7 cellular contexts compared by ENCODE assay signal in the genomic region with DNA sequence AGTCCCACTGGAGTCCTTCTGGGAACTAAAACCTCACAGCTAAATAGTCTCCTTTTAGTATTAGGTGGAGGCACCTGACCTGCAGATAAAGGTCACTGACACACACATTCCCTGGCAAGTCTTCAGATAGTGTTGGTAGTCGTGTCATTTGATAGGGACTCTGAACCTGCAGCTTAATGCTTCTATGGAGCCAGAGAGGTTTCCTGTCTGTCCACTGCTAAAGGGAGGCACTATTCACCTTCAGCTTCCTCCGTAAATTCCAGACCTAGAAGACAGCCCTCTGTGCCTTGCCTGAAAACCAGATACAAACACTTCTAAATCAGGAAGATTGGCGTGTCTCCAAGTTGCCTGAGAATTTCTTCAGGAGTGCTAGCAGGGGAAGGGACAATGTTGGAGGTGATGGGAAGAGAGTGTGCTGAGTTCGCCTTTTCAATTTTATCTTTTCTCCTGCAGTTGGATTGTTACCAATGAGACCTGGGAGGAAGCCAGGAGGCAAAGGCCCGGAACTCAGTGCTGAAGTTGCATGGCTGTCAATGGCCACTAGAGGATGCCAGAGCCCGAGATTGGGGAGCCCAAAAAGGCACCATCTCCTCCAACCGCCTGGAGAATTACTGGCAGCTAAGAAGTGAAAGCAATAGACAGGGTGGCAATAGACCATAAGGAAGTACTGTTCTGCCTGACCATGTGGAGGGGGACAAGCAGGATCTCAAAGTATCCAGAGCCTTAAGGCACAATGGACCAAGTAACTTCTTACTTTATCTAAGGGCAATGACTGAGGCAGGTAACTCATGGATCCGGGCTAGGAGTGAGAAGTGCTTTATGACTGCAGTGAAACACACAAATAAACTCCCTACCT.
DNase-seq lines count a peak whose midpoint lies in the region; ATAC-seq and TF ChIP-seq lines count a peak whose summit lies in the region.

No MANE protein-coding gene starts in this region.

- TF ChIP-seq CTCF in GM12875 (IDR thresholded peaks at IDR 0.05; ENCODE audit: borderline replicate concordance, insufficient read depth, low read depth, low read length) = peak; percentile 100
- TF ChIP-seq CTCF in left ventricle myocardium inferior (IDR thresholded peaks at IDR 0.05; ENCODE audit: borderline replicate concordance) = peak; percentile 88

- H3K4me1 Mint-ChIP-seq in activated naive CD8-positive, alpha-beta T cell treated with anti-CD3 and anti-CD28 coated beads, Interleukin-2, amount 50 U/mL, for 24 hours = peaks cover 3% of the 10 kb centered on the region

- intact Hi-C loops in left ventricle myocardium inferior (cut with micrococcal nuclease) (no loop called here), sciatic nerve (cut with DNase I) (no loop called here)

- no peak overlapping the region for H3K27ac ChIP-seq in left ventricle myocardium inferior (replicated peaks)

- peak overlapping the region; percentile 21 for H3K4me3 Mint-ChIP-seq in activated naive CD8-positive, alpha-beta T cell treated with anti-CD3 and anti-CD28 coated beads, Interleukin-2, amount 50 U/mL, for 24 hours

- H3K9me3 ChIP-seq in left ventricle myocardium inferior (replicated peaks) = no peaks in the 10 kb centered on the region

- H3K4me3 ChIP-seq in GM12875 (ENCODE audit: low read depth, low read length) = no peak overlapping the region
- no peak overlapping the region for H3K4me3 ChIP-seq in left ventricle myocardium inferior

- H3K9me3 Mint-ChIP-seq in activated naive CD8-positive, alpha-beta T cell treated with anti-CD3 and anti-CD28 coated beads, Interleukin-2, amount 50 U/mL, for 24 hours = no peaks in the 10 kb centered on the region

- ATAC-seq in HG02610 (IDR thresholded peaks at IDR 0.05; ENCODE audit: unreplicated experiment) = peak; percentile 98
- peak; percentile 89 for ATAC-seq in activated naive CD8-positive, alpha-beta T cell treated with anti-CD3 and anti-CD28 coated beads, Interleukin-2, amount 50 U/mL, for 24 hours
- ATAC-seq in sciatic nerve = peak; percentile 72

- H3K27me3 Mint-ChIP-seq in activated naive CD8-positive, alpha-beta T cell treated with anti-CD3 and anti-CD28 coated beads, Interleukin-2, amount 50 U/mL, for 24 hours = no peaks in the 10 kb centered on the region

- no peaks in the 10 kb centered on the region for H3K27me3 ChIP-seq in left ventricle myocardium inferior (ENCODE audit: low read depth)

- DNase-seq in NCI-H1105 (lab: John Stamatoyannopoulos, UW) = peak; percentile 8
- DNase-seq in SW480 (ENCODE audit: low spot score) = peak; percentile 70
- peak; percentile 69 for DNase-seq in activated naive CD8-positive, alpha-beta T cell treated with anti-CD3 and anti-CD28 coated beads, Interleukin-2, amount 50 U/mL, for 24 hours
- peak; percentile 47 for DNase-seq in left ventricle myocardium inferior
- DNase-seq in sciatic nerve (ENCODE audit: low spot score) = peak; percentile 65

- no peak overlapping the region for H3K27ac Mint-ChIP-seq in activated naive CD8-positive, alpha-beta T cell treated with anti-CD3 and anti-CD28 coated beads, Interleukin-2, amount 50 U/mL, for 24 hours

- H3K36me3 Mint-ChIP-seq in activated naive CD8-positive, alpha-beta T cell treated with anti-CD3 and anti-CD28 coated beads, Interleukin-2, amount 50 U/mL, for 24 hours (ENCODE audit: low read depth) = no peaks in the 10 kb centered on the region

- H3K36me3 ChIP-seq in left ventricle myocardium inferior = no peaks in the 10 kb centered on the region

- H3K4me1 ChIP-seq in left ventricle myocardium inferior = peaks cover 11% of the 10 kb centered on the region

Comparison
In these comparisons a context has a peak if more than half of its experiments do, and no peak if none do; other contexts are left out.
1. DNase-seq: peak in every context shown above with its lines; median percentile 70 in SW480; 69 in activated naive CD8-positive, alpha-beta T cell treated with anti-CD3 and anti-CD28 coated beads, Interleukin-2, amount 50 U/mL, for 24 hours; 65 in sciatic nerve; 47 in left ventricle myocardium inferior; 8 in NCI-H1105.